8 cellular contexts compared by ENCODE assay signal in the genomic region with DNA sequence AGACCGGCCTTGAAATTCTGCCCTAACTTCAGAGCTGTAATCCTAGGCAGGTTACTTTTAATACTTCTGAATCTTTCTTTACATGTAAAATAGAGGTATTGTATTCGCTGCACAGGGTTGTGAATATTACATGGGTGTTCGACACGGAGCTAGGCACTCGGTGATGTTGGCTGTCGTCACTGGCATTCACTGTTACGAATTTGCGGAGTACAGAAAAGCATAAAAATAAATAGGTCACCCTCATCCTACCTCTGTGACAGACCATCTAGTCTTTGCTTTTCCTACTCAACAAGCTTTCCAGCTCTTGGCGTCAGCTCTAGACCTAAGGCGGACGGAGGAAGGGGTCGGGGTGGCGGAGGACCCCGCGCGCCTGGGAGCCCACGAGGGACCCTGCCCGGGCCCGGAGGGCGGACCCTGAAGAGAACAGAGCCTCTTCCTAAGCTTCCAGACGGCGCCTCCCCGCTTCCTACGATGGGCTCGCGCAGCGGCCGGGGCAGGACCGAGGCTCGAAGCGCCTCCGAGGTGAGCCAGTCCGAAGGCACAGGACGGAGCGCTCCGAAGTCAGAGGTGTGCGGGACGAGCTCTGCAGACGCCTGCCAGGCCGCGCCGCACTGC. TPM values are rescaled to one million over a fixed set of nuclear protein-coding genes. Genes with fewer than 3 reads are reported as not detected.
DNase-seq lines count a peak whose midpoint lies in the region; ATAC-seq and TF ChIP-seq lines count a peak whose summit lies in the region.

No MANE protein-coding gene starts in this region.

- BruUV-seq in OCI-LY7 (replicated peaks; lab: Mats Ljungman, UMichigan), result no TSS peak

- H2AFZ ChIP-seq in OCI-LY7 (ENCODE audit: low read length), result no peak overlapping the region

- H3K36me3 Mint-ChIP-seq in effector memory CD8-positive, alpha-beta T cell (ENCODE audit: insufficient read depth), result peaks cover 49% of the 10 kb centered on the region
- H3K36me3 Mint-ChIP-seq in naive thymus-derived CD4-positive, alpha-beta T cell, result peaks cover 0 to 5% (median 0%) of the 10 kb centered on the region in 5 donors

- H3K79me2 ChIP-seq in OCI-LY7 (ENCODE audit: insufficient read depth, low read depth, low read length), result peaks cover 27% of the 10 kb centered on the region; the same call in 1 of the 2 replicates

- peak overlapping the region; percentile 96 for H3K4me2 ChIP-seq in OCI-LY7 (ENCODE audit: low read length)

- POLR2A ChIA-PET in OCI-LY7 (lab: Charles Lee), result interaction anchor here (0.6 to 1.3 kb wide), 2 partner anchors 10 to 21 kb away, joined by 3 to 5 read pairs; no protein-coding TSS in a partner anchor
- POLR2A ChIA-PET in naive thymus-derived CD4-positive, alpha-beta T cell (lab: Charles Lee), result interaction anchor here (0.6 to 5.2 kb wide), 28 partner anchors 9 to 406 kb away, joined by 3 to 68 read pairs (median 4); a partner anchor contains a TSS

- H3K9me2 ChIP-seq in OCI-LY7 (ENCODE audit: insufficient read depth, low read length), result no peaks in the 10 kb centered on the region

- intact Hi-C loops in OCI-LY7 (cut with micrococcal nuclease; ENCODE audit: unreplicated experiment), result loop anchor here (5.0 kb wide), 1 partner anchor 190 kb away; no protein-coding TSS in a partner anchor
- intact Hi-C loops in naive thymus-derived CD4-positive, alpha-beta T cell (cut with micrococcal nuclease), result loop anchor here (1.0 to 5.0 kb wide), 6 partner anchors 100 to 695 kb away; a partner anchor contains a TSS

- H3K4me1 ChIP-seq in OCI-LY7 (ENCODE audit: insufficient read depth, low read length, poor library complexity, severe bottlenecking), result peaks cover 36% of the 10 kb centered on the region
- H3K4me1 ChIP-seq in naive thymus-derived CD4-positive, alpha-beta T cell (ENCODE audit: control insufficient read depth in 2 of 2, insufficient read depth in 2 of 2, low read length in 2 of 2), result peaks cover 30 to 33% of the 10 kb centered on the region in 2 donors

- H3K9me3 Mint-ChIP-seq in effector memory CD8-positive, alpha-beta T cell, result no peaks in the 10 kb centered on the region
- H3K9me3 Mint-ChIP-seq in naive thymus-derived CD4-positive, alpha-beta T cell, result peaks cover 0 to 5% (median 0%) of the 10 kb centered on the region in 11 donors

- peak overlapping the region; percentile 79 for H3K4me3 ChIP-seq in OCI-LY7 (ENCODE audit: low read depth, low read length, poor library complexity, severe bottlenecking)
- H3K4me3 ChIP-seq in naive thymus-derived CD4-positive, alpha-beta T cell (ENCODE audit: low read length), result peak overlapping the region; percentile 64

- no peaks in the 10 kb centered on the region for H3K9me3 ChIP-seq in OCI-LY7 (ENCODE audit: low read length)
- H3K9me3 ChIP-seq in naive thymus-derived CD4-positive, alpha-beta T cell (ENCODE audit: control insufficient read depth in 2 of 3, low read length in 3 of 3), result no peaks in the 10 kb centered on the region

- peak overlapping the region; percentile 75 for H3K4me3 Mint-ChIP-seq in effector memory CD8-positive, alpha-beta T cell
- peak overlapping the region; percentile 79 to 94 (median 82) for H3K4me3 Mint-ChIP-seq in naive thymus-derived CD4-positive, alpha-beta T cell

- peaks cover 15% of the 10 kb centered on the region for H3K36me3 ChIP-seq in OCI-LY7 (ENCODE audit: insufficient read depth, low read length)
- peaks cover 0 to 20% (median 11%) of the 10 kb centered on the region in 3 experiments for H3K36me3 ChIP-seq in naive thymus-derived CD4-positive, alpha-beta T cell (ENCODE audit: control insufficient read depth in 2 of 3, insufficient read depth in 3 of 3, low read length in 3 of 3)

- H3K27ac Mint-ChIP-seq in effector memory CD8-positive, alpha-beta T cell, result peak overlapping the region; percentile 69 to 86
- H3K27ac Mint-ChIP-seq in naive thymus-derived CD4-positive, alpha-beta T cell, result peak overlapping the region; percentile 83 to 93 (median 92)

- no peaks in the 10 kb centered on the region for H3K27me3 ChIP-seq in naive thymus-derived CD4-positive, alpha-beta T cell (ENCODE audit: control insufficient read depth in 2 of 2, insufficient read depth in 2 of 2, low read length in 2 of 2)

- H3K4me1 Mint-ChIP-seq in effector memory CD8-positive, alpha-beta T cell (ENCODE audit: low read depth in 2 of 2), result peaks cover 17 to 26% of the 10 kb centered on the region in 2 donors
- H3K4me1 Mint-ChIP-seq in naive thymus-derived CD4-positive, alpha-beta T cell, result peaks cover 14 to 46% (median 31%) of the 10 kb centered on the region in 7 donors

- CTCF ChIA-PET in OCI-LY7 (lab: Charles Lee; ENCODE audit: unreplicated experiment), result interaction anchor here (0.6 kb wide), 1 partner anchor 9 kb away, joined by 5 read pairs; no protein-coding TSS in a partner anchor
- CTCF ChIA-PET in naive thymus-derived CD4-positive, alpha-beta T cell (lab: Charles Lee), result interaction anchor here (0.5 to 2.2 kb wide), 4 partner anchors 28 to 1558 kb away, joined by 3 to 6 read pairs (median 4); no protein-coding TSS in a partner anchor

- no peaks in the 10 kb centered on the region for H3K27me3 Mint-ChIP-seq in effector memory CD8-positive, alpha-beta T cell
- no peaks in the 10 kb centered on the region for H3K27me3 Mint-ChIP-seq in naive thymus-derived CD4-positive, alpha-beta T cell

- peak; percentile 7 for ATAC-seq in GM21528 (IDR thresholded peaks at IDR 0.05; ENCODE audit: low FRiP score, unreplicated experiment)
- peak; percentile 6 for ATAC-seq in effector memory CD8-positive, alpha-beta T cell (replicated peaks)
- ATAC-seq in naive thymus-derived CD4-positive, alpha-beta T cell, result no peak
- ATAC-seq in HG03354 (IDR thresholded peaks at IDR 0.05; ENCODE audit: poor library complexity, severe bottlenecking, unreplicated experiment), result no peak

- DNase-seq in OCI-LY7 (ENCODE audit: low spot score) (no peak), RPMI8226 (no peak)
- DNase-seq in effector memory CD8-positive, alpha-beta T cell, result peak in 1 of 3 experiments; percentile 8
- peak in 1 of 9 donors; percentile 20 for DNase-seq in naive thymus-derived CD4-positive, alpha-beta T cell
- no peak for DNase-seq in NK-92 treated with Interleukin-12 subunit alpha and Interleukin-12 subunit beta, amount 100 ng/mL, for 24 hours (lab: John Stamatoyannopoulos, UW)
- no peak for DNase-seq in activated CD4-positive, alpha-beta T cell treated with anti-CD3 and anti-CD28 coated beads for 1 hour

- no peak for TF ChIP-seq CTCF in OCI-LY7 (conservative IDR thresholded peaks at IDR 0.05; ENCODE audit: low read length)

- H3K27ac ChIP-seq in OCI-LY7 (ENCODE audit: low read depth, low read length, poor library complexity, severe bottlenecking), result peak overlapping the region; percentile 74
- peak overlapping the region; percentile 86 for H3K27ac ChIP-seq in naive thymus-derived CD4-positive, alpha-beta T cell (ENCODE audit: low read depth, low read length)

- no peaks in the 10 kb centered on the region for H4K20me1 ChIP-seq in OCI-LY7 (ENCODE audit: insufficient read depth, low read length)

RNA-seq across cellular contexts. Expression of a gene that starts 0.9 kb away (rescaled TPM):
- 77.6 and 92.7 TPM in 2 replicates for total RNA-seq in OCI-LY7 (2014; rRNA removed; shearing (Covaris generic))
- total RNA-seq in OCI-LY7 (2022), result 106 and 121 TPM in 2 replicates
- 100 to 1,000 TPM; 129 to 181 (median 170) TPM for total RNA-seq in naive thymus-derived CD4-positive, alpha-beta T cell
- 10 to 100 TPM; 48.6 to 56.6 TPM for polyA plus RNA-seq in naive thymus-derived CD4-positive, alpha-beta T cell

RNA-seq across cellular contexts. Expression of a gene that starts 17.0 kb away (rescaled TPM):
- 87.0 and 89.1 TPM in 2 replicates for total RNA-seq in OCI-LY7 (2014; rRNA removed; shearing (Covaris generic))
- 247 and 251 TPM in 2 replicates for total RNA-seq in OCI-LY7 (2022)
- 100 to 1,000 TPM; 178 to 254 (median 240) TPM for total RNA-seq in naive thymus-derived CD4-positive, alpha-beta T cell
- 10 to 100 TPM in 1 of 2 donors, 1 to 10 TPM in 1; 8.7 to 28.4 TPM for polyA plus RNA-seq in naive thymus-derived CD4-positive, alpha-beta T cell

RNA-seq across cellular contexts. Expression of a gene that starts 53.2 kb away (rescaled TPM):
- 7,440 and 9,791 TPM in 2 replicates for total RNA-seq in OCI-LY7 (2014; rRNA removed; shearing (Covaris generic))
- total RNA-seq in OCI-LY7 (2022), result 2,903 and 2,928 TPM in 2 replicates
- 1,000 to 10,000 TPM; 2,239 to 5,631 (median 5,332) TPM for total RNA-seq in naive thymus-derived CD4-positive, alpha-beta T cell
- polyA plus RNA-seq in naive thymus-derived CD4-positive, alpha-beta T cell, result 1,000 to 10,000 TPM; 6,375 to 8,810 TPM

Comparison
In these comparisons a context has a peak if more than half of its experiments do, and no peak if none do; other contexts are left out.
1. ATAC-seq: peak in GM21528 (single experiment) and effector memory CD8-positive, alpha-beta T cell (single experiment); none in naive thymus-derived CD4-positive, alpha-beta T cell (single experiment) and HG03354 (single experiment).